ENCODE assay signal across 8 cellular contexts in the genomic region with DNA sequence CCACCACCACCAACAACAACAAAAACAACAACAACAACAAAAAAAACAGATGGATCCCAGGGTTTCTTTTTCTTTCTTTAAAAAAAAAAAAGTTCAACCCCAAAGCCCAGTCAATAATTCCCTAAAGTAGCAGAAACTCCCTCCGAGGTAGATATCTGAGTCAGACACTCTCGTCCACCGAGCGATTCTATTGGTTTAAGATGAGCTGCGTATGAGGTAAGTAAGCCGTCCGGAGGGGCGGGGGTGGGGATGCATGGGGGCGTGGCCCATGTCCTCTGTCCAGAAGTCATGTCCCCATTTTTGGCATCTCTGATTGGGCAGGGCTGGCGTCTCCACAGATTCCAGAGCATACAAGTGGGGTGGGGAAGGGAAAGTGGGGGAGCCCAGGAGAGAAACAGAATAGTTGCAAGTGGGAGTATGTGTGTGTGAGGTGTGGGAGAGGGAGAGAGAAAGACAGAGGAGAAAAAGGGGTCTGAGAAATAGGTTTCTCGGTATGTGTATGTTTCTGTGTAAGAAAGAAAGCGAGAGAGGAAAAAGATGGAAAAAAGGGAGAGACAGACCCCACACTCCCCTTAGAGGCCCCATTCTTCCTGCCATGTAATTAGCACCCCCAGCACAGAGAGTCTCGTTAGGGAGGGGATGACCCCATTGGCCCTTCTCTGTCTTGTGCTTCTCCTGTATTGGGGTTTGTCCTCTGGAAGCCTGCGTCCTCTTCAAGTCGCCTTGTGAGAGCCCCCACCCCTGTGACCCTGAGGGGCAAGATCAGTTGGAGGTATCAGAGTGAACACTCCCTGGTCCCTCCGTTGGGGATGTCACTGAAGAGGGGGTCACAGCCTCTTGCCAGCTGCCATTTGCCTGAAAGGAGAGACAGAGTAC. TPM values are rescaled to one million over a fixed set of nuclear protein-coding genes. Genes with fewer than 3 reads are reported as not detected.
DNase-seq lines count a peak whose midpoint lies in the region; ATAC-seq, FAIRE-seq and TF ChIP-seq lines count a peak whose summit lies in the region.
"Not testable (repeated sequence)": the region's sequence is repeated elsewhere in the genome, so short reads cannot be mapped to it uniquely, and the experiment has no call there.

No MANE protein-coding gene starts in this region.

- H3K4me1 ChIP-seq in left lung (peaks cover 19 to 86% of the 10 kb centered on the region in 2 donors), sigmoid colon (peaks cover 0 to 66% (median 47%) of the 10 kb centered on the region in 4 donors)

- ATAC-seq in activated naive CD8-positive, alpha-beta T cell treated with anti-CD3 and anti-CD28 coated beads, Interleukin-2, amount 50 U/mL, for 24 hours: peak; percentile 50
- peak; percentile 68 for ATAC-seq in left lung

- H3K4me3 Mint-ChIP-seq in activated naive CD8-positive, alpha-beta T cell treated with anti-CD3 and anti-CD28 coated beads, Interleukin-2, amount 50 U/mL, for 24 hours: peak overlapping the region; percentile 42
- H3K4me3 Mint-ChIP-seq in type B pancreatic cell: peak overlapping the region; percentile 77

- H3K36me3 ChIP-seq in left lung (peaks cover 0 to 51% of the 10 kb centered on the region in 2 donors), sigmoid colon (peaks cover 4 to 52% (median 18%) of the 10 kb centered on the region in 4 donors)

- H3K36me3 Mint-ChIP-seq in activated naive CD8-positive, alpha-beta T cell treated with anti-CD3 and anti-CD28 coated beads, Interleukin-2, amount 50 U/mL, for 24 hours (ENCODE audit: low read depth): peaks cover 35% of the 10 kb centered on the region
- H3K36me3 Mint-ChIP-seq in type B pancreatic cell: peaks cover 16% of the 10 kb centered on the region

- peaks cover 56% of the 10 kb centered on the region for H3K4me1 Mint-ChIP-seq in activated naive CD8-positive, alpha-beta T cell treated with anti-CD3 and anti-CD28 coated beads, Interleukin-2, amount 50 U/mL, for 24 hours
- peaks cover 31% of the 10 kb centered on the region for H3K4me1 Mint-ChIP-seq in type B pancreatic cell (ENCODE audit: unreplicated experiment)

- not testable (repeated sequence) for H3K27me3 ChIP-seq in left lung, sigmoid colon

- intact Hi-C loops in left lung (cut with DNase I): not testable (repeated sequence)
- intact Hi-C loops in sigmoid colon (cut with DNase I): loop anchor here (5.0 kb wide), 1 partner anchor 644 kb away; a partner anchor contains a TSS

- H3K9me3 ChIP-seq in left lung, sigmoid colon: not testable (repeated sequence)

- peak overlapping the region; percentile 87 for H3K27ac Mint-ChIP-seq in activated naive CD8-positive, alpha-beta T cell treated with anti-CD3 and anti-CD28 coated beads, Interleukin-2, amount 50 U/mL, for 24 hours
- peak overlapping the region; percentile 89 for H3K27ac Mint-ChIP-seq in type B pancreatic cell

- DNase-seq in ELF-1 (ENCODE audit: low read depth, low spot score) (peak; percentile 52), NCI-H2227 treated with DMSO at 0.1 percent for 48 hours (lab: John Stamatoyannopoulos, UW) (peak; percentile 35), erythroblast (lab: John Stamatoyannopoulos, UW) (peak; percentile 93 to 94), left lung (peak in 1 of 2 donors; percentile 80), sigmoid colon (peak; percentile 97)
- DNase-seq in activated naive CD8-positive, alpha-beta T cell treated with anti-CD3 and anti-CD28 coated beads, Interleukin-2, amount 50 U/mL, for 24 hours: peak; percentile 50
- not testable (repeated sequence) for DNase-seq in type B pancreatic cell (ENCODE audit: extremely low spot score, unreplicated experiment)

- H3K9me3 Mint-ChIP-seq in activated naive CD8-positive, alpha-beta T cell treated with anti-CD3 and anti-CD28 coated beads, Interleukin-2, amount 50 U/mL, for 24 hours; type B pancreatic cell: not testable (repeated sequence)

- not testable (repeated sequence) for TF ChIP-seq POLR2A in erythroblast (IDR thresholded peaks at IDR 0.05; ENCODE audit: low read length); sigmoid colon (IDR thresholded peaks at IDR 0.05)

- not testable (repeated sequence) for H3K27me3 Mint-ChIP-seq in activated naive CD8-positive, alpha-beta T cell treated with anti-CD3 and anti-CD28 coated beads, Interleukin-2, amount 50 U/mL, for 24 hours; type B pancreatic cell

- not testable (repeated sequence) for TF ChIP-seq EP300 in sigmoid colon (IDR thresholded peaks at IDR 0.05)

- peak overlapping the region; percentile 65 to 69 for H3K27ac ChIP-seq in left lung
- H3K27ac ChIP-seq in sigmoid colon: peak overlapping the region; percentile 83 to 100 (median 96)

- WGBS in sigmoid colon, 2 donors: 40 to 52% methylated on average over 16 of the region's 16 CpGs

- not testable (repeated sequence) for H3K4me3 ChIP-seq in left lung, sigmoid colon

- peak; percentile 42 for FAIRE-seq in TTC549 (lab: Jason Lieb, UNC)

- TF ChIP-seq CTCF in left lung (IDR thresholded peaks at IDR 0.05); sigmoid colon (IDR thresholded peaks at IDR 0.05); type B pancreatic cell (conservative IDR thresholded peaks at IDR 0.05): not testable (repeated sequence)

RNA-seq across cellular contexts. Expression of a gene that starts 1.8 kb away (rescaled TPM):
- total RNA-seq in left lung (100 to 1,000 TPM; 221 to 616 TPM), sigmoid colon (1 to 10 TPM; 1.9 to 8.9 (median 5.3) TPM), type B pancreatic cell (ENCODE audit: low replicate concordance) (11.1 and 16.9 TPM in 2 replicates)
- polyA plus RNA-seq in sigmoid colon: 10 to 100 TPM in 1 of 3 donors, 1 to 10 TPM in 1, not detected in 1; 2.4 to 10.6 TPM

RNA-seq across cellular contexts. Expression of a gene that starts 4.1 kb away (rescaled TPM):
- total RNA-seq in left lung: 10 to 100 TPM; 91.0 to 99.1 TPM
- total RNA-seq in sigmoid colon: 10 to 100 TPM; 53.6 to 67.7 (median 57.0) TPM
- 10 to 100 TPM; 16.6 to 55.2 (median 19.8) TPM for polyA plus RNA-seq in sigmoid colon
- total RNA-seq in type B pancreatic cell (ENCODE audit: low replicate concordance): 137 and 166 TPM in 2 replicates

RNA-seq across cellular contexts. Expression of a gene that starts 6.6 kb away (rescaled TPM):
- 10 to 100 TPM; 24.4 to 81.7 TPM for total RNA-seq in left lung
- 10 to 100 TPM in 3 of 4 donors, 1 to 10 TPM in 1; 5.0 to 13.3 (median 10.4) TPM for total RNA-seq in sigmoid colon
- polyA plus RNA-seq in sigmoid colon: 10 to 100 TPM; 15.5 to 56.2 (median 15.6) TPM
- 0.48 and 3.3 TPM in 2 replicates for total RNA-seq in type B pancreatic cell (ENCODE audit: low replicate concordance)

RNA-seq across cellular contexts. Expression of a gene that starts 7.7 kb away (rescaled TPM):
- 10 to 100 TPM; 43.9 to 65.7 TPM for total RNA-seq in left lung
- 100 to 1,000 TPM in 2 of 4 donors, 10 to 100 TPM in 2; 61.5 to 118 (median 95.1) TPM for total RNA-seq in sigmoid colon
- polyA plus RNA-seq in sigmoid colon: 100 to 1,000 TPM in 2 of 3 donors, 10 to 100 TPM in 1; 95.2 to 220 (median 189) TPM
- 49.4 and 69.2 TPM in 2 replicates for total RNA-seq in type B pancreatic cell (ENCODE audit: low replicate concordance)

RNA-seq across cellular contexts. Expression of a gene that starts 10.0 kb away (rescaled TPM):
- total RNA-seq in left lung: 10 to 100 TPM; 55.5 to 61.2 TPM
- total RNA-seq in sigmoid colon: 10 to 100 TPM; 32.4 to 45.7 (median 36.5) TPM
- polyA plus RNA-seq in sigmoid colon: 10 to 100 TPM; 36.6 to 54.2 (median 37.9) TPM
- total RNA-seq in type B pancreatic cell (ENCODE audit: low replicate concordance): 64.1 and 76.3 TPM in 2 replicates

Comparison
In these comparisons a context has a peak if more than half of its experiments do, and no peak if none do; other contexts are left out.
1. RNA of a gene that starts 1.8 kb away (total RNA-seq): 221 to 616 TPM in left lung; 11.1 to 16.9 TPM in type B pancreatic cell and 1.9 to 8.9 TPM in sigmoid colon; every median in the first group is over 10 times any median in the second.